ENCODE assay signal across 13 cellular contexts in genomic region chr21:16424331-16424749, GRCh38.
DNase-seq lines count a peak whose midpoint lies in the region; ATAC-seq, FAIRE-seq and TF ChIP-seq lines count a peak whose summit lies in the region.
"Had no signal": no experiment of that assay in that cellular context is flagged by ENCODE, and none has a peak within 500 bp of the region (broad histone marks: within the 10 kb centered on the region; RNA-seq: fewer than 3 reads in every experiment).

No MANE protein-coding gene starts in this region.

- peak; percentile 61 for FAIRE-seq in H54 (lab: Jason Lieb, UNC)

- CTCF ChIA-PET in Calu3 (lab: Charles Lee) = interaction anchor here (0.6 kb wide), 1 partner anchor 1061 kb away, joined by 3 read pairs; no protein-coding TSS in a partner anchor

- intact Hi-C loops in heart right ventricle (cut with DNase I) = loop anchor here in 5 of 10 donors (2.0 to 10.0 kb wide), 6 partner anchors 110 to 230 kb away; no protein-coding TSS in a partner anchor
- intact Hi-C loops in Calu3 (cut with micrococcal nuclease; ENCODE audit: unreplicated experiment) = no loop called here

- WGBS in heart right ventricle, 2 donors = 13 to 16% methylated on average over 5 of the region's 5 CpGs

- no TSS peak for BruUV-seq in Calu3 (replicated peaks; lab: Mats Ljungman, UMichigan)

- H3K27ac Mint-ChIP-seq in Calu3 (ENCODE audit: unreplicated experiment) = no peak overlapping the region
- no peak overlapping the region for H3K27ac Mint-ChIP-seq in natural killer cell treated with Interleukin-12 subunit alpha and Interleukin-12 subunit beta and Interleukin-15 and Interleukin-18, amount 100 ng/mL, for 72 hours
- H3K27ac Mint-ChIP-seq in T-helper 2 cell treated with Interferon-gamma antibody and Interleukin-4, amounts not matched to agents 5 μg/mL and 100 μg/mL, for 36 hours = no peak overlapping the region
- H3K27ac Mint-ChIP-seq: dendritic cell treated with granulocyte-macrophage colony-stimulating factor and Interleukin-4, amounts not matched to agents 40 ng/mL and 50 ng/mL, for 4 days; HFFc6; memory B cell had no signal

- peak overlapping the region; percentile 42 for H3K27ac ChIP-seq in angular gyrus (ENCODE audit: low read depth, low read length)
- peak overlapping the region; percentile 3 to 90 (median 86) for H3K27ac ChIP-seq in heart right ventricle

- TF ChIP-seq POLR2A in H54 (IDR thresholded peaks at IDR 0.05; ENCODE audit: low read depth, low read length) = no peak

- peak in 6 of 8 donors; percentile 29 to 63 (median 40) for ATAC-seq in heart right ventricle
- no peak for ATAC-seq in natural killer cell treated with Interleukin-12 subunit alpha and Interleukin-12 subunit beta and Interleukin-15 and Interleukin-18, amount 100 ng/mL, for 72 hours

- H3K36me3 Mint-ChIP-seq in Calu3 (ENCODE audit: insufficient read depth, unreplicated experiment) = no peaks in the 10 kb centered on the region
- no peaks in the 10 kb centered on the region for H3K36me3 Mint-ChIP-seq in natural killer cell treated with Interleukin-12 subunit alpha and Interleukin-12 subunit beta and Interleukin-15 and Interleukin-18, amount 100 ng/mL, for 72 hours
- H3K36me3 Mint-ChIP-seq in T-helper 2 cell treated with Interferon-gamma antibody and Interleukin-4, amounts not matched to agents 5 μg/mL and 100 μg/mL, for 36 hours (ENCODE audit: low read depth) = no peaks in the 10 kb centered on the region
- H3K36me3 Mint-ChIP-seq: memory B cell had no signal

- H3K4me1 ChIP-seq in heart right ventricle = peaks cover 0 to 65% (median 27%) of the 10 kb centered on the region in 9 donors

- H3K9me3 ChIP-seq in heart right ventricle = no peaks in the 10 kb centered on the region

- no peak overlapping the region for H3K4me3 Mint-ChIP-seq in Calu3 (ENCODE audit: low read depth, unreplicated experiment)
- no peak overlapping the region for H3K4me3 Mint-ChIP-seq in natural killer cell treated with Interleukin-12 subunit alpha and Interleukin-12 subunit beta and Interleukin-15 and Interleukin-18, amount 100 ng/mL, for 72 hours
- H3K4me3 Mint-ChIP-seq in T-helper 2 cell treated with Interferon-gamma antibody and Interleukin-4, amounts not matched to agents 5 μg/mL and 100 μg/mL, for 36 hours = no peak overlapping the region
- H3K4me3 Mint-ChIP-seq: dendritic cell treated with granulocyte-macrophage colony-stimulating factor and Interleukin-4, amounts not matched to agents 40 ng/mL and 50 ng/mL, for 4 days; HFFc6; memory B cell had no signal

- DNase-seq in H54 (ENCODE audit: insufficient read length, low spot score) (no peak), heart right ventricle (no peak), skeletal muscle cell (ENCODE audit: low read depth) (no peak), Calu3 (no peak), globus pallidus (ENCODE audit: low spot score) (no peak)
- DNase-seq in natural killer cell treated with Interleukin-12 subunit alpha and Interleukin-12 subunit beta and Interleukin-15 and Interleukin-18, amount 100 ng/mL, for 72 hours (ENCODE audit: low spot score) = no peak
- DNase-seq in T-helper 2 cell treated with Interferon-gamma antibody and Interleukin-4, amounts not matched to agents 5 μg/mL and 100 μg/mL, for 36 hours (ENCODE audit: low spot score) = no peak
- DNase-seq: COR-L47, HFFc6, NCI-H226 had no signal

- no peaks in the 10 kb centered on the region for H3K27me3 ChIP-seq in heart right ventricle

- no peaks in the 10 kb centered on the region for H3K27me3 Mint-ChIP-seq in Calu3 (ENCODE audit: unreplicated experiment)
- H3K27me3 Mint-ChIP-seq in natural killer cell treated with Interleukin-12 subunit alpha and Interleukin-12 subunit beta and Interleukin-15 and Interleukin-18, amount 100 ng/mL, for 72 hours = no peaks in the 10 kb centered on the region
- no peaks in the 10 kb centered on the region for H3K27me3 Mint-ChIP-seq in T-helper 2 cell treated with Interferon-gamma antibody and Interleukin-4, amounts not matched to agents 5 μg/mL and 100 μg/mL, for 36 hours (ENCODE audit: low read depth)
- H3K27me3 Mint-ChIP-seq: dendritic cell treated with granulocyte-macrophage colony-stimulating factor and Interleukin-4, amounts not matched to agents 40 ng/mL and 50 ng/mL, for 4 days; memory B cell had no signal

- H3K36me3 ChIP-seq in heart right ventricle = no peaks in the 10 kb centered on the region

- TF ChIP-seq CTCF in heart right ventricle (IDR thresholded peaks at IDR 0.05) = no peak
- TF ChIP-seq CTCF in Calu3 (IDR thresholded peaks at IDR 0.05; ENCODE audit: unreplicated experiment) = no peak

- H3K4me1 Mint-ChIP-seq in Calu3 (ENCODE audit: low read depth, unreplicated experiment) = no peaks in the 10 kb centered on the region
- H3K4me1 Mint-ChIP-seq in natural killer cell treated with Interleukin-12 subunit alpha and Interleukin-12 subunit beta and Interleukin-15 and Interleukin-18, amount 100 ng/mL, for 72 hours (ENCODE audit: low read depth in 2 of 2) = no peaks in the 10 kb centered on the region
- no peaks in the 10 kb centered on the region for H3K4me1 Mint-ChIP-seq in T-helper 2 cell treated with Interferon-gamma antibody and Interleukin-4, amounts not matched to agents 5 μg/mL and 100 μg/mL, for 36 hours (ENCODE audit: low read depth)
- H3K4me1 Mint-ChIP-seq: memory B cell had no signal

- H3K4me3 ChIP-seq in heart right ventricle = peak overlapping the region; percentile 1 to 62 (median 52)
- peak overlapping the region; percentile 2 for H3K4me3 ChIP-seq in skeletal muscle cell (ENCODE audit: low read depth, low read length)

- H3K9me3 Mint-ChIP-seq in Calu3 (ENCODE audit: low read depth, unreplicated experiment) = no peaks in the 10 kb centered on the region
- H3K9me3 Mint-ChIP-seq in natural killer cell treated with Interleukin-12 subunit alpha and Interleukin-12 subunit beta and Interleukin-15 and Interleukin-18, amount 100 ng/mL, for 72 hours = no peaks in the 10 kb centered on the region
- H3K9me3 Mint-ChIP-seq in T-helper 2 cell treated with Interferon-gamma antibody and Interleukin-4, amounts not matched to agents 5 μg/mL and 100 μg/mL, for 36 hours = peaks cover 5% of the 10 kb centered on the region
- H3K9me3 Mint-ChIP-seq: dendritic cell treated with granulocyte-macrophage colony-stimulating factor and Interleukin-4, amounts not matched to agents 40 ng/mL and 50 ng/mL, for 4 days; HFFc6; memory B cell had no signal

Comparison
In these comparisons a context has a peak if more than half of its experiments do, and no peak if none do; other contexts are left out.
1. ATAC-seq: peak in heart right ventricle (6 of 8); none in natural killer cell treated with Interleukin-12 subunit alpha and Interleukin-12 subunit beta and Interleukin-15 and Interleukin-18, amount 100 ng/mL, for 72 hours (0 of 2).